Comparison of ENCODE assay signal across 20 cellular contexts in genomic region chr14:36807727-36808126, GRCh38.
DNase-seq lines count a peak whose midpoint lies in the region; ATAC-seq and TF ChIP-seq lines count a peak whose summit lies in the region.
"Had no signal": no experiment of that assay in that cellular context is flagged by ENCODE, and none has a peak within 500 bp of the region (broad histone marks: within the 10 kb centered on the region; RNA-seq: fewer than 3 reads in every experiment).

No MANE protein-coding gene starts in this region.

- no peak for TF ChIP-seq POLR2A in spleen (IDR thresholded peaks at IDR 0.05)

- H3K36me3 ChIP-seq in Karpas-422 (ENCODE audit: insufficient read depth, low read length) (peaks cover 4% of the 10 kb centered on the region; the same call in 1 of the 2 replicates), neural progenitor cell (no peaks in the 10 kb centered on the region), spleen (no peaks in the 10 kb centered on the region)

- TF ChIP-seq CTCF in neural progenitor cell (IDR thresholded peaks at IDR 0.05) (no peak), spleen (IDR thresholded peaks at IDR 0.05 in 8 of 11, conservative IDR thresholded peaks at IDR 0.05 in 3 of 11) (no peak)

- no peaks in the 10 kb centered on the region for H3K9me2 ChIP-seq in Karpas-422 (replicated peaks; ENCODE audit: insufficient read depth, low read length)

- no peaks in the 10 kb centered on the region for H3K9me3 Mint-ChIP-seq in neural progenitor cell

- H2AFZ ChIP-seq in Karpas-422 (ENCODE audit: low read length) (peak overlapping the region; percentile 54), neural progenitor cell (replicated peaks) (no peak overlapping the region)
- H2AFZ ChIP-seq: GM23248 had no signal

- H3K9ac ChIP-seq in Karpas-422 (ENCODE audit: low read length): no peak overlapping the region; the same call in 1 of the 2 replicates
- H3K9ac ChIP-seq in neural progenitor cell: no peak overlapping the region
- H3K9ac ChIP-seq: GM23248 had no signal

- no peak for ATAC-seq in GM18858 (IDR thresholded peaks at IDR 0.05; ENCODE audit: unreplicated experiment)
- ATAC-seq: HepG2, Panc1, T-cell had no signal

- no peak overlapping the region for H3K4me3 Mint-ChIP-seq in neural progenitor cell
- H3K4me3 Mint-ChIP-seq: CD4-positive, alpha-beta memory T cell; T-cell had no signal

- H3K4me1 ChIP-seq in Karpas-422 (ENCODE audit: low read length) (peaks cover 50% of the 10 kb centered on the region), neural progenitor cell (peaks cover 46% of the 10 kb centered on the region), spleen (no peaks in the 10 kb centered on the region)

- no peaks in the 10 kb centered on the region for H3K36me3 Mint-ChIP-seq in neural progenitor cell
- H3K36me3 Mint-ChIP-seq: CD4-positive, alpha-beta memory T cell; T-cell had no signal

- no peak for DNase-seq in Karpas-422
- DNase-seq in NCI-H1436 (lab: John Stamatoyannopoulos, UW): peak; percentile 78
- DNase-seq in NCI-H524 (lab: John Stamatoyannopoulos, UW): peak; percentile 67 to 93
- peak; percentile 21 for DNase-seq in neural progenitor cell (ENCODE audit: low spot score)
- no peak for DNase-seq in spleen
- no peak for DNase-seq in activated naive CD4-positive, alpha-beta T cell treated with Interleukin-2 at 50 U/mL for 16 hours
- DNase-seq: CD4-positive, alpha-beta memory T cell; GF-D8; GM23248; HCEC 1CT; KG1; NCI-H1048; NCI-H2081 treated with DMSO at 0.1 percent for 48 hours; NCI-H82; T-cell; T-helper 9 cell had no signal

- no peak overlapping the region for H3K27ac Mint-ChIP-seq in neural progenitor cell
- H3K27ac Mint-ChIP-seq: CD4-positive, alpha-beta memory T cell; T-cell had no signal

- H3K9me3 ChIP-seq in Karpas-422 (ENCODE audit: low read length) (no peaks in the 10 kb centered on the region), neural progenitor cell (ENCODE audit: low read depth) (no peaks in the 10 kb centered on the region), spleen (no peaks in the 10 kb centered on the region)

- H3K4me3 ChIP-seq in Karpas-422 (ENCODE audit: low read length) (peak overlapping the region; percentile 18; the same call in 1 of the 2 replicates), neural progenitor cell (no peak overlapping the region), spleen (no peak overlapping the region)
- H3K4me3 ChIP-seq: GM23248, SK-N-MC had no signal

- no peaks in the 10 kb centered on the region for H3K27me3 Mint-ChIP-seq in neural progenitor cell (ENCODE audit: insufficient read depth, low read depth)

- intact Hi-C loops in spleen (cut with DNase I; ENCODE audit: low total_unique reads): no loop called here

- H3F3A ChIP-seq in neural progenitor cell (ENCODE audit: low read depth): peaks cover 28% of the 10 kb centered on the region

- H3K79me2 ChIP-seq in Karpas-422 (ENCODE audit: low read length): no peaks in the 10 kb centered on the region
- H3K79me2 ChIP-seq in neural progenitor cell (ENCODE audit: low read depth): no peaks in the 10 kb centered on the region

- H3K27me3 ChIP-seq in Karpas-422 (ENCODE audit: low read length) (no peaks in the 10 kb centered on the region), neural progenitor cell (no peaks in the 10 kb centered on the region), spleen (replicated peaks in 1 of 7) (no peaks in the 10 kb centered on the region)

- peak overlapping the region; percentile 27 for H3K27ac ChIP-seq in Karpas-422 (ENCODE audit: low read length)
- no peak overlapping the region for H3K27ac ChIP-seq in neural progenitor cell
- no peak overlapping the region for H3K27ac ChIP-seq in spleen
- H3K27ac ChIP-seq: GM23248, SK-N-MC had no signal

- WGBS in spleen, 5 donors: 57 to 67% (median 63%) methylated on average over 4 of the region's 4 CpGs

- H3K4me2 ChIP-seq in Karpas-422 (ENCODE audit: low read depth, low read length, poor library complexity, severe bottlenecking) (peak overlapping the region; percentile 35), neural progenitor cell (peak overlapping the region; percentile 8)

- peaks cover 12% of the 10 kb centered on the region for H3K4me1 Mint-ChIP-seq in neural progenitor cell
- H3K4me1 Mint-ChIP-seq: CD4-positive, alpha-beta memory T cell; T-cell had no signal

- H4K20me1 ChIP-seq in Karpas-422 (ENCODE audit: insufficient read depth, low read depth, low read length) (no peaks in the 10 kb centered on the region), neural progenitor cell (ENCODE audit: low read depth) (no peaks in the 10 kb centered on the region)

Comparison
In these comparisons a context has a peak if more than half of its experiments do, and no peak if none do; other contexts are left out.
1. DNase-seq: peak in NCI-H1436 (single experiment), NCI-H524 (2 of 2) and neural progenitor cell (single experiment); none in Karpas-422 (single experiment), spleen (single experiment) and activated naive CD4-positive, alpha-beta T cell treated with Interleukin-2 at 50 U/mL for 16 hours (single experiment).